18 cellular contexts compared by ENCODE assay signal in genomic region chr5:71832812-71833456, GRCh38.
"Had no signal": no experiment of that assay in that cellular context is flagged by ENCODE, and none has a peak within 500 bp of the region (broad histone marks: within the 10 kb centered on the region; RNA-seq: fewer than 3 reads in every experiment).

No MANE protein-coding gene starts in this region.

- H3K27me3 ChIP-seq: heart right ventricle, right lobe of liver, tibial artery, upper lobe of left lung, vagina had no signal

- H3K9me3 ChIP-seq: psoas muscle, right lobe of liver, tibial artery, upper lobe of left lung, vagina had no signal

- H3K36me3 ChIP-seq: heart right ventricle, right lobe of liver, tibial artery, upper lobe of left lung, vagina had no signal

- ATAC-seq: naive thymus-derived CD4-positive, alpha-beta T cell; psoas muscle; stimulated activated memory B cell treated with anti-CD40 and anti-IgM and Interleukin-4, amounts not matched to agents 10 μg/mL and 1 μg/mL and 100 μg/mL, for 72 hours had no signal

- DNase-seq: dermis blood vessel endothelial cell; erythroblast; foreskin melanocyte; heart right ventricle; hypothalamus; kidney glomerular epithelial cell; mammary epithelial cell; naive thymus-derived CD4-positive, alpha-beta T cell; nephron progenitor cell; psoas muscle; retina; right lobe of liver; stimulated activated CD4-positive, alpha-beta T cell treated with anti-CD3 and anti-CD28 coated beads, Interleukin-4, amount 100 ng/mL, for 1 hour; stimulated activated CD8-positive, alpha-beta memory T cell treated with anti-CD3 and anti-CD28 coated beads, Interleukin-4, amount 100 ng/mL, for 48 hours; tibial artery had no signal

- H3K4me1 ChIP-seq: psoas muscle, right lobe of liver had no signal

- H3K4me3 ChIP-seq: heart right ventricle, psoas muscle, right lobe of liver, tibial artery, upper lobe of left lung, vagina had no signal

- H3K27ac ChIP-seq: heart right ventricle, psoas muscle, right lobe of liver, tibial artery, upper lobe of left lung, vagina had no signal
